ENCODE assay signal across 13 cellular contexts in genomic region chr1:213075725-213076124, GRCh38. TPM values are rescaled to one million over a fixed set of nuclear protein-coding genes. Genes with fewer than 3 reads are reported as not detected.
DNase-seq lines count a peak whose midpoint lies in the region; ATAC-seq, FAIRE-seq and TF ChIP-seq lines count a peak whose summit lies in the region.
"Had no signal": no experiment of that assay in that cellular context is flagged by ENCODE, and none has a peak within 500 bp of the region (broad histone marks: within the 10 kb centered on the region; RNA-seq: fewer than 3 reads in every experiment).

No MANE protein-coding gene starts in this region.

- intact Hi-C loops in K562 (cut with micrococcal nuclease), result no loop called here

- no peak for TF ChIP-seq CTCF in K562 (IDR thresholded peaks at IDR 0.05 in 2 of 3, conservative IDR thresholded peaks at IDR 0.05 in 1 of 3; ENCODE audit: insufficient read depth in 2 of 3, low read depth in 1 of 3, low read length in 3 of 3)

- no peaks in the 10 kb centered on the region for H3K9me3 ChIP-seq in K562 (replicated peaks; ENCODE audit: control insufficient read depth, insufficient read depth, low read depth, low read length)
- H3K9me3 ChIP-seq: heart right ventricle had no signal

- peaks cover 14% of the 10 kb centered on the region for H3K36me3 ChIP-seq in K562 (ENCODE audit: control insufficient read depth, insufficient read depth, low read length)

- no peak overlapping the region for H2AFZ ChIP-seq in K562 (ENCODE audit: low read depth, low read length)

- DNase-seq in K562 (ENCODE audit: extremely low read depth in 1 of 4, low spot score in 3 of 4) (no peak), Kasumi-1 (lab: John Stamatoyannopoulos, UW) (no peak), GM03348 (ENCODE audit: low spot score) (no peak), retina (no peak)
- DNase-seq: activated CD4-positive, alpha-beta T cell treated with anti-CD3 and anti-CD28 coated beads, Interleukin-2, amount 50 U/mL, for 48 hours; activated gamma-delta T cell treated with Interleukin-2 at 50 U/mL for 16 hours; heart right ventricle; naive B cell had no signal

- in situ Hi-C loops in K562 (cut with MboI), result no loop called here

- H3K27me3 ChIP-seq in K562 (ENCODE audit: control insufficient read depth in 2 of 2, insufficient read depth in 2 of 2, low read length in 2 of 2), result no peaks in the 10 kb centered on the region
- H3K27me3 ChIP-seq: heart right ventricle had no signal

- H4K20me1 ChIP-seq in K562 (replicated peaks; ENCODE audit: control insufficient read depth, insufficient read depth, low read length), result no peaks in the 10 kb centered on the region

- no peak overlapping the region for H3K4me2 ChIP-seq in K562 (ENCODE audit: insufficient read depth, low read length)

- CTCF ChIA-PET in K562 (lab: Yijun Ruan, JAX; ENCODE audit: low intra/inter-chr PET ratio), result no interaction called here

- no peak overlapping the region for H3K4me3 ChIP-seq in K562
- H3K4me3 ChIP-seq: heart right ventricle had no signal

- no peak for TF ChIP-seq POLR2A in K562 (conservative IDR thresholded peaks at IDR 0.05)

- POLR2A ChIA-PET in K562 (lab: Yijun Ruan, JAX), result interaction anchor here (1.1 kb wide), 2 partner anchors 8 to 10 kb away, joined by 3 to 4 read pairs; no protein-coding TSS in a partner anchor

- no peak for TF ChIP-seq RAD21 in K562 (CRISPR knock-in tag; conservative IDR thresholded peaks at IDR 0.05 in 1 of 2, IDR thresholded peaks at IDR 0.05 in 1 of 2)

- no peak overlapping the region for H3K9ac ChIP-seq in K562 (ENCODE audit: insufficient read depth in 1 of 2, low read depth in 2 of 2, low read length in 2 of 2)

- no peak for TF ChIP-seq EP300 in K562 (IDR thresholded peaks at IDR 0.05; ENCODE audit: low read length)

- peak; percentile 90 for ATAC-seq in GM18868 (IDR thresholded peaks at IDR 0.05; ENCODE audit: unreplicated experiment)
- ATAC-seq in GM21423 (IDR thresholded peaks at IDR 0.05; ENCODE audit: unreplicated experiment), result peak; percentile 88
- ATAC-seq in HG03045 (IDR thresholded peaks at IDR 0.05; ENCODE audit: unreplicated experiment), result peak; percentile 65
- ATAC-seq in K562, result peak; percentile 79
- ATAC-seq: heart right ventricle, left lobe of liver had no signal

- 93% methylated on average over 2 of the region's 2 CpGs for WGBS in K562 (ENCODE audit: insufficient coverage, low coverage, missing lambda C conversion rate)

- no TSS peak for BruUV-seq in K562 (replicated peaks; lab: Mats Ljungman, UMichigan)

- FAIRE-seq in K562 (lab: Jason Lieb, UNC), result no peak

- H3K27ac ChIP-seq in K562 (ENCODE audit: extremely low read depth, low read depth, low read length), result no peak overlapping the region
- H3K27ac ChIP-seq: C4-2B, heart right ventricle had no signal

- H3K9me1 ChIP-seq in K562 (ENCODE audit: control insufficient read depth, insufficient read depth, low read length), result no peaks in the 10 kb centered on the region

- peaks cover 13% of the 10 kb centered on the region for H3K79me2 ChIP-seq in K562 (ENCODE audit: control insufficient read depth, insufficient read depth, low read length)

- H3K4me1 ChIP-seq in K562 (replicated peaks in 1 of 2; ENCODE audit: control insufficient read depth in 2 of 2, insufficient read depth in 2 of 2, low read length in 2 of 2), result no peaks in the 10 kb centered on the region; a peak in 1 of 5 replicates

TF ChIP-seq in K562, 482 proteins besides CTCF, POLR2A, EP300 and RAD21:
- no peak for TF ChIP-seq SUPT5H (IDR thresholded peaks at IDR 0.05)
- peak; percentile 35; the same call in 1 of the 2 replicates for TF ChIP-seq ZNF316 (IDR thresholded peaks at IDR 0.05)
- TF ChIP-seq PHF8 (IDR thresholded peaks at IDR 0.05; ENCODE audit: borderline replicate concordance, low read length), result no peak

RNA-seq across cellular contexts. Expression of gene RPS6KC1, which starts 24.7 kb away (rescaled TPM):
- 50.3 and 199 TPM in 2 replicates for total RNA-seq in K562 (2011; cell fraction: chromatin; rRNA removed; ENCODE audit: low replicate concordance)
- total RNA-seq in K562 (2011; cell fraction: nucleolus; rRNA removed), result 24.5 and 42.1 TPM in 2 replicates
- 77.2 and 100 TPM in 2 replicates for total RNA-seq in K562 (2011; cell fraction: nucleoplasm; rRNA removed)
- total RNA-seq in K562 (2014; rRNA removed) (22.0 and 23.6 TPM in 2 replicates), K562 (2014; rRNA removed; fragmentation: Illumina TruSeq; extraction: Trizol) (33.2 and 36.7 TPM in 2 replicates), K562 (2015; rRNA removed; fragmentation: Illumina TruSeq; extraction: Trizol) (30.5 and 34.6 TPM in 2 replicates), K562 (2021) (20.0 and 22.0 TPM in 2 replicates)
- polyA plus RNA-seq in K562 (2011; rRNA removed) (22.1 and 32.8 TPM in 2 replicates), K562 (2014; fragmentation: Illumina TruSeq; extraction: Trizol) (17.0 and 20.9 TPM in 2 replicates), K562 (2014; fragmentation: Nextera tagmentation; extraction: Ambion mirVana) (1 to 10 TPM; 4.3 to 7.6 TPM), K562 (2014; rRNA removed) (15.5 and 16.4 TPM in 2 replicates)
- 4.9 and 9.6 TPM in 2 replicates for polyA plus RNA-seq in K562 (2011; cell fraction: cytosol; rRNA removed)
- 31.7 and 48.5 TPM in 2 replicates for polyA plus RNA-seq in K562 (2011; cell fraction: nucleus; rRNA removed)
- polyA plus RNA-seq in K562 (2012), result 14.2 and 18.0 TPM in 2 replicates
- 66.6 and 66.8 TPM in 2 replicates for polyA minus RNA-seq in K562 (2011; rRNA and poly(A)+ RNA removed)
- polyA minus RNA-seq in K562 (2011; cell fraction: cytosol; rRNA and poly(A)+ RNA removed), result 15.3 and 18.1 TPM in 2 replicates
- polyA minus RNA-seq in K562 (2011; cell fraction: nucleus; rRNA and poly(A)+ RNA removed), result 61.1 and 83.0 TPM in 2 replicates
